In genomic region chr11:126106929-126107328, GRCh38 we compare ENCODE assay signal across 22 cellular contexts. TPM values are rescaled to one million over a fixed set of nuclear protein-coding genes. Genes with fewer than 3 reads are reported as not detected.
DNase-seq lines count a peak whose midpoint lies in the region; ATAC-seq, FAIRE-seq and TF ChIP-seq lines count a peak whose summit lies in the region.
"Had no signal": no experiment of that assay in that cellular context is flagged by ENCODE, and none has a peak within 500 bp of the region (broad histone marks: within the 10 kb centered on the region; RNA-seq: fewer than 3 reads in every experiment).

No MANE protein-coding gene starts in this region.

- H2BK5ac ChIP-seq in trophoblast cell (ENCODE audit: low read depth, low read length, poor library complexity), result no peak overlapping the region

- no peaks in the 10 kb centered on the region for H3K36me3 ChIP-seq in HepG2 (replicated peaks in 1 of 2; ENCODE audit: control insufficient read depth in 1 of 2, insufficient read depth in 2 of 2, low read length in 2 of 2)
- no peaks in the 10 kb centered on the region for H3K36me3 ChIP-seq in right lobe of liver
- no peaks in the 10 kb centered on the region for H3K36me3 ChIP-seq in trophoblast cell (ENCODE audit: control insufficient read depth in 1 of 2, insufficient read depth in 2 of 2, low read length in 2 of 2)

- H3K9ac ChIP-seq in HepG2 (ENCODE audit: insufficient read depth, low read depth, low read length), result no peak overlapping the region
- H3K9ac ChIP-seq in trophoblast cell (ENCODE audit: low read length), result no peak overlapping the region
- H3K9ac ChIP-seq: GM23248 had no signal

- no peak for TF ChIP-seq RAD21 in HepG2 (CRISPR knock-in tag; IDR thresholded peaks at IDR 0.05)

- H2AK5ac ChIP-seq in trophoblast cell (ENCODE audit: low read length), result no peak overlapping the region

- H3K4ac ChIP-seq in trophoblast cell (ENCODE audit: low read depth, low read length), result no peak overlapping the region

- WGBS in HepG2 (ENCODE audit: low lambda C conversion rate), result 42% methylated on average over 5 of the region's 9 CpGs
- WGBS in right lobe of liver (ENCODE audit: insufficient coverage, low coverage, low lambda C conversion rate, missing lambda C conversion rate), result 91% methylated on average over 8 of the region's 9 CpGs
- WGBS in trophoblast cell (ENCODE audit: extremely low coverage, insufficient coverage, insufficient read length), result no CpG with 5 or more reads among the region's 9 CpGs

- H3K9me3 Mint-ChIP-seq in neural crest cell, result no peaks in the 10 kb centered on the region
- H3K9me3 Mint-ChIP-seq: HFFc6 had no signal

- H3K14ac ChIP-seq in trophoblast cell (ENCODE audit: low read length), result no peak overlapping the region

- H4K12ac ChIP-seq in trophoblast cell (ENCODE audit: low read depth, low read length), result no peak overlapping the region

- no peak overlapping the region for H3K27ac ChIP-seq in HepG2 (ENCODE audit: extremely low read length, insufficient read depth, low read length)
- H3K27ac ChIP-seq in right lobe of liver, result no peak overlapping the region
- H3K27ac ChIP-seq in trophoblast cell (ENCODE audit: low read depth, low read length), result peak overlapping the region; percentile 4
- H3K27ac ChIP-seq: 22Rv1, A549, GM23248, HL-60 had no signal

- peaks cover 22% of the 10 kb centered on the region for H3K4me1 Mint-ChIP-seq in neural crest cell

- peaks cover 3 to 22% of the 10 kb centered on the region in 2 experiments; a peak in 3 of 5 replicates for H3K27me3 ChIP-seq in HepG2 (ENCODE audit: control insufficient read depth in 1 of 2, insufficient read depth in 2 of 2, low read length in 2 of 2)
- no peaks in the 10 kb centered on the region for H3K27me3 ChIP-seq in right lobe of liver
- H3K27me3 ChIP-seq in trophoblast cell (ENCODE audit: insufficient read depth, low read length), result no peaks in the 10 kb centered on the region

- no peak for DNase-seq in HepG2 (ENCODE audit: low spot score)
- no peak for DNase-seq in right lobe of liver
- DNase-seq in neural crest cell (ENCODE audit: low read depth, low spot score), result no peak
- DNase-seq in trophoblast cell, result no peak
- DNase-seq in GDM1 (lab: John Stamatoyannopoulos, UW), result no peak
- no peak for DNase-seq in C1 segment of cervical spinal cord (lab: John Stamatoyannopoulos, UW)
- DNase-seq in activated naive CD4-positive, alpha-beta T cell treated with Interleukin-2 at 50 U/mL for 16 hours, result no peak
- no peak for DNase-seq in NCI-H2196 (lab: John Stamatoyannopoulos, UW; ENCODE audit: unreplicated experiment)
- DNase-seq: AML-193; CD4-positive, alpha-beta memory T cell; DMS153; DMS79; GM23248; H7; HFFc6; IMR-90 had no signal

- no peak overlapping the region for H2BK120ac ChIP-seq in trophoblast cell (ENCODE audit: insufficient read depth, low read length, poor library complexity)

- H3K23ac ChIP-seq in trophoblast cell (ENCODE audit: low read length), result no peak overlapping the region

- no peak for TF ChIP-seq POLR2A in HepG2 (IDR thresholded peaks at IDR 0.05; ENCODE audit: insufficient read depth in 1 of 2, low read depth in 2 of 2, low read length in 2 of 2)
- no peak for TF ChIP-seq POLR2A in right lobe of liver (IDR thresholded peaks at IDR 0.05)

- POLR2A ChIA-PET in HepG2 (lab: Yijun Ruan, JAX), result no interaction called here

- no peak overlapping the region for H4K91ac ChIP-seq in trophoblast cell (ENCODE audit: low read depth, low read length)

- no peak for ATAC-seq in HepG2
- ATAC-seq in right lobe of liver, result no peak
- ATAC-seq: A549, GM12878, HCT116 had no signal

- H4K8ac ChIP-seq in trophoblast cell (ENCODE audit: low read depth, low read length), result no peak overlapping the region

- H3K4me1 ChIP-seq in HepG2 (ENCODE audit: insufficient read depth, low read length) (peaks cover 70% of the 10 kb centered on the region), right lobe of liver (peaks cover 0 to 7% (median 5%) of the 10 kb centered on the region in 4 donors), trophoblast cell (ENCODE audit: control insufficient read depth in 1 of 2, insufficient read depth in 2 of 2, low read length in 2 of 2) (peaks cover 37 to 56% of the 10 kb centered on the region in 2 experiments)
- H3K4me1 ChIP-seq: A549 had no signal

- peaks cover 17% of the 10 kb centered on the region for H3K79me1 ChIP-seq in trophoblast cell (ENCODE audit: low read length)

- in situ Hi-C loops in HepG2 (cut with HindIII; ENCODE audit: extremely low pct_ligation_motif_present, low pct_unique_long_range_greater_than_20kb), result no loop called here

- no peak overlapping the region for H2AFZ ChIP-seq in HepG2 (ENCODE audit: low read length)
- H2AFZ ChIP-seq in trophoblast cell (ENCODE audit: insufficient read depth, low read length, poor library complexity), result no peak overlapping the region
- H2AFZ ChIP-seq: GM23248 had no signal

- intact Hi-C loops in HepG2 (cut with micrococcal nuclease; ENCODE audit: unreplicated experiment) (no loop called here), right lobe of liver (cut with DNase I) (no loop called here)

- FAIRE-seq in HepG2 (lab: Jason Lieb, UNC), result no peak
- FAIRE-seq: A549, GM12878 had no signal

- no TSS peak for BruUV-seq in HepG2 (replicated peaks; lab: Mats Ljungman, UMichigan)

- no peaks in the 10 kb centered on the region for H3K36me3 Mint-ChIP-seq in neural crest cell (ENCODE audit: low read depth)
- H3K36me3 Mint-ChIP-seq: CD14-positive monocyte; CD4-positive, alpha-beta memory T cell had no signal

- no peak overlapping the region for H2BK12ac ChIP-seq in trophoblast cell (ENCODE audit: low read length)

- H3K4me3 ChIP-seq in HepG2 (replicated peaks in 1 of 3; ENCODE audit: insufficient read depth in 1 of 3, low read depth in 2 of 3, low read length in 3 of 3), result no peak overlapping the region
- H3K4me3 ChIP-seq in right lobe of liver, result no peak overlapping the region
- no peak overlapping the region for H3K4me3 ChIP-seq in trophoblast cell (ENCODE audit: low read depth, low read length)
- H3K4me3 ChIP-seq: A549, GM12878, GM23248 had no signal

- CTCF ChIA-PET in HepG2 (lab: Yijun Ruan, JAX; ENCODE audit: low intra/inter-chr PET ratio, low total read pairs), result no interaction called here

- H3K4me3 Mint-ChIP-seq in neural crest cell, result no peak overlapping the region
- H3K4me3 Mint-ChIP-seq: CD14-positive monocyte; CD4-positive, alpha-beta memory T cell; HFFc6 had no signal

- no peaks in the 10 kb centered on the region for H4K20me1 ChIP-seq in HepG2 (ENCODE audit: insufficient read depth, low read length)

- H3K18ac ChIP-seq in trophoblast cell (ENCODE audit: low read length), result no peak overlapping the region

- peak overlapping the region; percentile 32; the same call in 1 of the 2 replicates for H3K4me2 ChIP-seq in HepG2 (ENCODE audit: low read depth, low read length)
- no peak overlapping the region for H3K4me2 ChIP-seq in trophoblast cell (ENCODE audit: low read length)
- H3K4me2 ChIP-seq: A549 had no signal

- TF ChIP-seq EP300 in HepG2 (IDR thresholded peaks at IDR 0.05; ENCODE audit: low read depth in 2 of 2, low read length in 2 of 2) (no peak), HepG2 (CRISPR knock-in tag; IDR thresholded peaks at IDR 0.05; ENCODE audit: borderline replicate concordance) (no peak)

- TF ChIP-seq CTCF in HepG2 (CRISPR knock-in tag; IDR thresholded peaks at IDR 0.05), result no peak
- no peak for TF ChIP-seq CTCF in right lobe of liver (IDR thresholded peaks at IDR 0.05)
- TF ChIP-seq CTCF in neural crest cell (conservative IDR thresholded peaks at IDR 0.05), result no peak

- no peaks in the 10 kb centered on the region for H3K9me3 ChIP-seq in HepG2 (ENCODE audit: low read length)
- no peaks in the 10 kb centered on the region for H3K9me3 ChIP-seq in right lobe of liver
- H3K9me3 ChIP-seq in trophoblast cell (ENCODE audit: insufficient read depth, low read depth, low read length), result peaks cover 3% of the 10 kb centered on the region
- H3K9me3 ChIP-seq: A549 had no signal

- H3K27ac Mint-ChIP-seq in neural crest cell (ENCODE audit: unreplicated experiment), result peak overlapping the region; percentile 24
- H3K27ac Mint-ChIP-seq: CD14-positive monocyte, HFFc6 had no signal

- H3K79me2 ChIP-seq in HepG2 (ENCODE audit: insufficient read depth, low read length) (no peaks in the 10 kb centered on the region), trophoblast cell (ENCODE audit: control insufficient read depth, insufficient read depth, low read length, poor library complexity) (no peaks in the 10 kb centered on the region)

- peaks cover 29% of the 10 kb centered on the region for H3K27me3 Mint-ChIP-seq in neural crest cell (ENCODE audit: low read depth)

RNA-seq across cellular contexts. Expression of gene CDON, which starts 44.3 kb away (rescaled TPM):
- total RNA-seq in HepG2 (2016; rRNA removed; fragmentation: Illumina TruSeq; extraction: Trizol), result 8.4 and 12.8 TPM in 2 replicates
- 5.5 and 5.6 TPM in 2 replicates for total RNA-seq in HepG2 (2016; cell fraction: cytosol; rRNA removed; fragmentation: Illumina TruSeq; extraction: Trizol; ENCODE audit: low read depth)
- total RNA-seq in HepG2 (2016; cell fraction: insoluble cytoplasmic fraction; rRNA removed; fragmentation: Illumina TruSeq; extraction: Trizol), result 7.2 and 12.2 TPM in 2 replicates
- 8.7 and 10.6 TPM in 2 replicates for total RNA-seq in HepG2 (2016; cell fraction: membrane; rRNA removed; fragmentation: Illumina TruSeq; extraction: Trizol)
- 19.7 and 22.7 TPM in 2 replicates for total RNA-seq in HepG2 (2016; cell fraction: nucleus; rRNA removed; fragmentation: Illumina TruSeq; extraction: Trizol)
- polyA plus RNA-seq in HepG2 (2011; rRNA removed), result 7.4 and 9.6 TPM in 2 replicates
- 5.5 and 6.9 TPM in 2 replicates for polyA plus RNA-seq in HepG2 (2011; cell fraction: cytosol; rRNA removed)
- polyA plus RNA-seq in HepG2 (2011; cell fraction: nucleus; rRNA removed), result 10.3 and 11.2 TPM in 2 replicates
- polyA plus RNA-seq in HepG2 (2012), result 9.3 and 10.1 TPM in 2 replicates
- polyA plus RNA-seq in HepG2 (2016; cell fraction: cytosol; fragmentation: Illumina TruSeq; extraction: Trizol; ENCODE audit: low read depth), result 0.72 and 1.7 TPM in 2 replicates
- 3.3 and 4.5 TPM in 2 replicates for polyA plus RNA-seq in HepG2 (2016; cell fraction: insoluble cytoplasmic fraction; fragmentation: Illumina TruSeq; extraction: Trizol; ENCODE audit: low read depth)
- polyA plus RNA-seq in HepG2 (2016; cell fraction: membrane; fragmentation: Illumina TruSeq; extraction: Trizol; ENCODE audit: low read depth), result 1.6 and 1.9 TPM in 2 replicates
- polyA plus RNA-seq in HepG2 (2016; cell fraction: nucleus; fragmentation: Illumina TruSeq; extraction: Trizol; ENCODE audit: insufficient read depth, low read depth), result 15.3 and 16.2 TPM in 2 replicates
- polyA minus RNA-seq in HepG2 (2011; rRNA and poly(A)+ RNA removed; ENCODE audit: low replicate concordance), result 12.8 and 28.4 TPM in 2 replicates
- polyA minus RNA-seq in HepG2 (2011; cell fraction: cytosol; rRNA and poly(A)+ RNA removed), result 14.0 and 17.1 TPM in 2 replicates
- 27.6 and 31.0 TPM in 2 replicates for polyA minus RNA-seq in HepG2 (2011; cell fraction: nucleus; rRNA and poly(A)+ RNA removed)
- 1 to 10 TPM; 1.8 to 4.1 (median 3.3) TPM for total RNA-seq in right lobe of liver
- 21.3 and 22.1 TPM in 2 replicates for total RNA-seq in neural crest cell
- polyA plus RNA-seq in trophoblast cell (2013), result 41.5 and 45.5 TPM in 2 replicates
- polyA plus RNA-seq: CD14-positive monocyte had no signal
